Comparison of ENCODE assay signal across 20 cellular contexts in genomic region chr16:28108590-28109247, GRCh38. TPM values are rescaled to one million over a fixed set of nuclear protein-coding genes. Genes with fewer than 3 reads are reported as not detected.
DNase-seq lines count a peak whose midpoint lies in the region; ATAC-seq and TF ChIP-seq lines count a peak whose summit lies in the region.
"Had no signal": no experiment of that assay in that cellular context is flagged by ENCODE, and none has a peak within 500 bp of the region (broad histone marks: within the 10 kb centered on the region; RNA-seq: fewer than 3 reads in every experiment).

No MANE protein-coding gene starts in this region.

- no peak overlapping the region for H3K4me3 Mint-ChIP-seq in activated T-cell treated with anti-CD3 and anti-CD28 coated beads, Interleukin-2, amount 50 U/mL, for 24 hours
- H3K4me3 Mint-ChIP-seq in dendritic cell treated with granulocyte-macrophage colony-stimulating factor and Interleukin-4, amounts not matched to agents 40 ng/mL and 50 ng/mL, for 4 days: no peak overlapping the region
- no peak overlapping the region for H3K4me3 Mint-ChIP-seq in activated T-helper 2 cell treated with anti-CD3 and anti-CD28 coated beads, Interferon-gamma antibody, Interleukin-2, Interleukin-4, amounts not matched to agents 10 μg/mL and 5 μg/mL and 100 μg/mL, durations not matched to agents 14 hours and 24 hours and 36 hours (ENCODE audit: low read depth)
- H3K4me3 Mint-ChIP-seq: IgD-negative memory B cell had no signal

- no peak for TF ChIP-seq CTCF in spleen (IDR thresholded peaks at IDR 0.05 in 8 of 11, conservative IDR thresholded peaks at IDR 0.05 in 3 of 11)

- H3K27ac Mint-ChIP-seq in activated T-cell treated with anti-CD3 and anti-CD28 coated beads, Interleukin-2, amount 50 U/mL, for 24 hours: peak overlapping the region; percentile 79
- peak overlapping the region; percentile 72 for H3K27ac Mint-ChIP-seq in dendritic cell treated with granulocyte-macrophage colony-stimulating factor and Interleukin-4, amounts not matched to agents 40 ng/mL and 50 ng/mL, for 4 days
- H3K27ac Mint-ChIP-seq in activated T-helper 2 cell treated with anti-CD3 and anti-CD28 coated beads, Interferon-gamma antibody, Interleukin-2, Interleukin-4, amounts not matched to agents 10 μg/mL and 5 μg/mL and 100 μg/mL, durations not matched to agents 14 hours and 24 hours and 36 hours: no peak overlapping the region

- peaks cover 0 to 35% (median 10%) of the 10 kb centered on the region in 6 donors for H3K4me1 ChIP-seq in spleen
- H3K4me1 ChIP-seq: sigmoid colon had no signal

- H3K36me3 ChIP-seq in spleen: peaks cover 5 to 100% (median 92%) of the 10 kb centered on the region in 6 donors

- TF ChIP-seq POLR2A in spleen (IDR thresholded peaks at IDR 0.05): no peak

- peaks cover 98% of the 10 kb centered on the region for H3K36me3 Mint-ChIP-seq in activated T-cell treated with anti-CD3 and anti-CD28 coated beads, Interleukin-2, amount 50 U/mL, for 24 hours (ENCODE audit: low read depth)
- H3K36me3 Mint-ChIP-seq in dendritic cell treated with granulocyte-macrophage colony-stimulating factor and Interleukin-4, amounts not matched to agents 40 ng/mL and 50 ng/mL, for 4 days (ENCODE audit: low read depth): peaks cover 98% of the 10 kb centered on the region
- peaks cover 85% of the 10 kb centered on the region for H3K36me3 Mint-ChIP-seq in activated T-helper 2 cell treated with anti-CD3 and anti-CD28 coated beads, Interferon-gamma antibody, Interleukin-2, Interleukin-4, amounts not matched to agents 10 μg/mL and 5 μg/mL and 100 μg/mL, durations not matched to agents 14 hours and 24 hours and 36 hours (ENCODE audit: low read depth)

- no peak for DNase-seq in activated T-cell treated with anti-CD3 and anti-CD28 coated beads, Interleukin-2, amount 50 U/mL, for 24 hours
- DNase-seq in activated T-cell treated with anti-CD3 and anti-CD28 coated beads for 4 hours (no peak), NOMO-1 (lab: John Stamatoyannopoulos, UW; ENCODE audit: unreplicated experiment in 2 of 2) (peak; percentile 37 to 62), spleen (peak; percentile 62)
- DNase-seq in activated T-helper 2 cell treated with anti-CD3 and anti-CD28 coated beads, Interferon-gamma antibody, Interleukin-2, Interleukin-4, amounts not matched to agents 10 μg/mL and 5 μg/mL and 100 μg/mL, durations not matched to agents 14 hours and 24 hours and 36 hours (ENCODE audit: low spot score): no peak
- DNase-seq: COR-L47; left cardiac atrium; mucosa of descending colon; NCI-H1092; NCI-H526; sigmoid colon; stimulated activated CD4-positive, alpha-beta T cell treated with anti-CD3 and anti-CD28 coated beads, Interleukin-1b, Interleukin-23, amount 100 ng/mL, for 48 hours; substantia nigra had no signal

- H3K27ac ChIP-seq in spleen: peak overlapping the region in 2 of 8 donors; percentile 75 to 80
- H3K27ac ChIP-seq: sigmoid colon had no signal

- ATAC-seq in HG02938 (IDR thresholded peaks at IDR 0.05; ENCODE audit: unreplicated experiment): no peak
- ATAC-seq in GM19395 (IDR thresholded peaks at IDR 0.05; ENCODE audit: unreplicated experiment): no peak
- ATAC-seq: left cardiac atrium, mucosa of descending colon had no signal

- H3K27me3 Mint-ChIP-seq in activated T-cell treated with anti-CD3 and anti-CD28 coated beads, Interleukin-2, amount 50 U/mL, for 24 hours: no peaks in the 10 kb centered on the region
- no peaks in the 10 kb centered on the region for H3K27me3 Mint-ChIP-seq in dendritic cell treated with granulocyte-macrophage colony-stimulating factor and Interleukin-4, amounts not matched to agents 40 ng/mL and 50 ng/mL, for 4 days
- H3K27me3 Mint-ChIP-seq in activated T-helper 2 cell treated with anti-CD3 and anti-CD28 coated beads, Interferon-gamma antibody, Interleukin-2, Interleukin-4, amounts not matched to agents 10 μg/mL and 5 μg/mL and 100 μg/mL, durations not matched to agents 14 hours and 24 hours and 36 hours (ENCODE audit: low read depth): no peaks in the 10 kb centered on the region
- H3K27me3 Mint-ChIP-seq: IgD-negative memory B cell had no signal

- WGBS in spleen, 5 donors: 65 to 84% (median 67%) methylated on average over 9 to 12 of the region's 12 CpGs

- peaks cover 20% of the 10 kb centered on the region for H3K4me1 Mint-ChIP-seq in activated T-cell treated with anti-CD3 and anti-CD28 coated beads, Interleukin-2, amount 50 U/mL, for 24 hours (ENCODE audit: low read depth)
- H3K4me1 Mint-ChIP-seq in dendritic cell treated with granulocyte-macrophage colony-stimulating factor and Interleukin-4, amounts not matched to agents 40 ng/mL and 50 ng/mL, for 4 days (ENCODE audit: low read depth): peaks cover 59% of the 10 kb centered on the region
- H3K4me1 Mint-ChIP-seq in activated T-helper 2 cell treated with anti-CD3 and anti-CD28 coated beads, Interferon-gamma antibody, Interleukin-2, Interleukin-4, amounts not matched to agents 10 μg/mL and 5 μg/mL and 100 μg/mL, durations not matched to agents 14 hours and 24 hours and 36 hours (ENCODE audit: low read depth): peaks cover 15% of the 10 kb centered on the region

- intact Hi-C loops in dendritic cell treated with granulocyte-macrophage colony-stimulating factor and Interleukin-4, amounts not matched to agents 40 ng/mL and 50 ng/mL, for 4 days (cut with micrococcal nuclease): loop anchor here (5.0 kb wide), 1 partner anchor 59 kb away; no protein-coding TSS in a partner anchor
- intact Hi-C loops in spleen (cut with DNase I; ENCODE audit: low total_unique reads): no loop called here
- intact Hi-C loops in activated T-helper 2 cell treated with anti-CD3 and anti-CD28 coated beads, Interferon-gamma antibody, Interleukin-2, Interleukin-4, amounts not matched to agents 10 μg/mL and 5 μg/mL and 100 μg/mL, durations not matched to agents 14 hours and 24 hours and 36 hours (cut with micrococcal nuclease): no loop called here

- H3K27me3 ChIP-seq in spleen (replicated peaks in 1 of 7): no peaks in the 10 kb centered on the region
- H3K27me3 ChIP-seq: sigmoid colon had no signal

- H3K4me3 ChIP-seq in spleen: no peak overlapping the region
- H3K4me3 ChIP-seq: mucosa of descending colon, sigmoid colon had no signal

- H3K9me3 ChIP-seq in spleen: no peaks in the 10 kb centered on the region
- H3K9me3 ChIP-seq: mucosa of descending colon, sigmoid colon had no signal

- H3K9me3 Mint-ChIP-seq in activated T-cell treated with anti-CD3 and anti-CD28 coated beads, Interleukin-2, amount 50 U/mL, for 24 hours: no peaks in the 10 kb centered on the region
- no peaks in the 10 kb centered on the region for H3K9me3 Mint-ChIP-seq in dendritic cell treated with granulocyte-macrophage colony-stimulating factor and Interleukin-4, amounts not matched to agents 40 ng/mL and 50 ng/mL, for 4 days
- H3K9me3 Mint-ChIP-seq in activated T-helper 2 cell treated with anti-CD3 and anti-CD28 coated beads, Interferon-gamma antibody, Interleukin-2, Interleukin-4, amounts not matched to agents 10 μg/mL and 5 μg/mL and 100 μg/mL, durations not matched to agents 14 hours and 24 hours and 36 hours: no peaks in the 10 kb centered on the region
- H3K9me3 Mint-ChIP-seq: IgD-negative memory B cell had no signal

RNA-seq across cellular contexts. Expression of gene GSG1L, which starts 45.2 kb away (rescaled TPM):
- under 1 TPM in 3 of 7 donors, not detected in 4; 0.22 to 0.57 (median 0.29) TPM for total RNA-seq in spleen
- polyA plus RNA-seq in spleen: under 1 TPM in 1 of 3 donors, not detected in 2; 0.58 TPM
- total RNA-seq in activated T-helper 2 cell treated with anti-CD3 and anti-CD28 coated beads, Interferon-gamma antibody, Interleukin-2, Interleukin-4, amounts not matched to agents 10 μg/mL and 5 μg/mL and 100 μg/mL, durations not matched to agents 14 hours and 24 hours and 36 hours: not detected in 2 replicates
- total RNA-seq: astrocyte, osteocyte had no signal
- polyA plus RNA-seq: AG04450, IgD-negative memory B cell had no signal

Comparison
In these comparisons a context has a peak if more than half of its experiments do, and no peak if none do; other contexts are left out.
1. DNase-seq: peak in NOMO-1 (2 of 2) and spleen (single experiment); none in activated T-cell treated with anti-CD3 and anti-CD28 coated beads, Interleukin-2, amount 50 U/mL, for 24 hours (single experiment), activated T-cell treated with anti-CD3 and anti-CD28 coated beads for 4 hours (single experiment) and activated T-helper 2 cell treated with anti-CD3 and anti-CD28 coated beads, Interferon-gamma antibody, Interleukin-2, Interleukin-4, amounts not matched to agents 10 μg/mL and 5 μg/mL and 100 μg/mL, durations not matched to agents 14 hours and 24 hours and 36 hours (single experiment).